16 cellular contexts compared by ENCODE assay signal in genomic region chr9:135804588-135805421, GRCh38.
DNase-seq lines count a peak whose midpoint lies in the region; ATAC-seq, FAIRE-seq and TF ChIP-seq lines count a peak whose summit lies in the region.
"Had no signal": no experiment of that assay in that cellular context is flagged by ENCODE, and none has a peak within 500 bp of the region (broad histone marks: within the 10 kb centered on the region; RNA-seq: fewer than 3 reads in every experiment).

No MANE protein-coding gene starts in this region.

- ATAC-seq in Right ventricle myocardium superior (ENCODE audit: poor library complexity), result no peak
- no peak for ATAC-seq in HG03457 (IDR thresholded peaks at IDR 0.05; ENCODE audit: unreplicated experiment)
- ATAC-seq: effector memory CD8-positive, alpha-beta T cell had no signal

- H3K9ac ChIP-seq in adipocyte (ENCODE audit: low read length) (no peak overlapping the region), kidney (ENCODE audit: low read length in 2 of 2) (no peak overlapping the region)

- no peak overlapping the region for H3K4me3 ChIP-seq in adipocyte (ENCODE audit: low read length)
- no peak overlapping the region for H3K4me3 ChIP-seq in kidney (ENCODE audit: low read length in 2 of 2)

- intact Hi-C loops in Right ventricle myocardium superior (cut with DNase I), result loop anchor here (10.0 kb wide), 1 partner anchor 130 kb away; no protein-coding TSS in a partner anchor
- intact Hi-C loops in cardiac septum (cut with DNase I), result no loop called here
- intact Hi-C loops in kidney (cut with DNase I), result no loop called here

- H3K4me1 ChIP-seq in adipocyte (ENCODE audit: control insufficient read depth, insufficient read depth, low read length) (peaks cover 11% of the 10 kb centered on the region), kidney (ENCODE audit: control insufficient read depth in 1 of 2, insufficient read depth in 1 of 2, low read depth in 1 of 2, low read length in 2 of 2) (no peaks in the 10 kb centered on the region)

- no peaks in the 10 kb centered on the region for H3K27me3 ChIP-seq in adipocyte (replicated peaks; ENCODE audit: control insufficient read depth, insufficient read depth, low read length)

- H3K9me3 ChIP-seq in adipocyte (ENCODE audit: control insufficient read depth, low read length) (no peaks in the 10 kb centered on the region), kidney (ENCODE audit: control insufficient read depth in 1 of 2, low read length in 2 of 2) (no peaks in the 10 kb centered on the region)
- H3K9me3 ChIP-seq: neutrophil had no signal

- no peak for FAIRE-seq in kidney (lab: Jason Lieb, UNC)

- TF ChIP-seq CTCF in kidney (IDR thresholded peaks at IDR 0.05; ENCODE audit: borderline replicate concordance, extremely low read depth, insufficient read depth), result no peak

- peaks cover 6% of the 10 kb centered on the region for H3K36me3 ChIP-seq in adipocyte (ENCODE audit: control insufficient read depth, insufficient read depth, low read length, severe bottlenecking)
- no peaks in the 10 kb centered on the region for H3K36me3 ChIP-seq in kidney (ENCODE audit: control insufficient read depth in 1 of 2, insufficient read depth in 2 of 2, low read length in 2 of 2)

- no peak overlapping the region for H3K27ac ChIP-seq in kidney (ENCODE audit: low read depth in 2 of 2, low read length in 2 of 2)
- H3K27ac ChIP-seq: neutrophil had no signal

- DNase-seq in Right ventricle myocardium superior (peak; percentile 18), cardiac septum (ENCODE audit: low spot score) (no peak), adipocyte (ENCODE audit: low read depth) (peak; percentile 4), kidney (peak; percentile 66), DMS153 (lab: John Stamatoyannopoulos, UW) (no peak), NCI-H2196 treated with DMSO at 0.1 percent for 48 hours (lab: John Stamatoyannopoulos, UW; ENCODE audit: unreplicated experiment) (no peak)
- DNase-seq in activated CD4-positive, alpha-beta T cell treated with anti-CD3 and anti-CD28 coated beads for 4 hours, result no peak
- DNase-seq: activated T-cell treated with anti-CD3 and anti-CD28 coated beads for 4 hours; DMS79 treated with DMSO at 0.1 percent for 48 hours; effector memory CD8-positive, alpha-beta T cell; HCEC 1CT; NCI-H1048; NCI-H510A treated with DMSO at 0.1 percent for 48 hours; SHP77 treated with DMSO at 0.1 percent for 48 hours had no signal

Comparison
In these comparisons a context has a peak if more than half of its experiments do, and no peak if none do; other contexts are left out.
1. DNase-seq: peak in Right ventricle myocardium superior (single experiment), adipocyte (single experiment) and kidney (single experiment); none in cardiac septum (single experiment), DMS153 (single experiment), activated CD4-positive, alpha-beta T cell treated with anti-CD3 and anti-CD28 coated beads for 4 hours (0 of 2) and NCI-H2196 treated with DMSO at 0.1 percent for 48 hours (single experiment).